In genomic region chr16:5615868-5616642, GRCh38 we compare ENCODE assay signal across 9 cellular contexts.
DNase-seq lines count a peak whose midpoint lies in the region; ATAC-seq, FAIRE-seq and TF ChIP-seq lines count a peak whose summit lies in the region.
"Had no signal": no experiment of that assay in that cellular context is flagged by ENCODE, and none has a peak within 500 bp of the region (broad histone marks: within the 10 kb centered on the region; RNA-seq: fewer than 3 reads in every experiment).

No MANE protein-coding gene starts in this region.

- H3K27ac ChIP-seq in BLaER1 = no peak overlapping the region
- H3K27ac ChIP-seq in prostate gland = no peak overlapping the region

- peak overlapping the region; percentile 77 for H3K4me2 ChIP-seq in BLaER1

- intact Hi-C loops in head of caudate nucleus (cut with DNase I) = no loop called here
- intact Hi-C loops in prostate gland (cut with DNase I) = no loop called here

- peak overlapping the region; percentile 54 for H3K4me3 ChIP-seq in BLaER1
- no peak overlapping the region for H3K4me3 ChIP-seq in NB4 (ENCODE audit: low read depth, low read length)
- H3K4me3 ChIP-seq in prostate gland = no peak overlapping the region

- WGBS in prostate gland = 16% methylated on average over 24 of the region's 25 CpGs

- peak; percentile 21 for FAIRE-seq in GM18507 (lab: Jason Lieb, UNC)

- H3K4me1 ChIP-seq in BLaER1 (peaks cover 19% of the 10 kb centered on the region), prostate gland (replicated peaks) (no peaks in the 10 kb centered on the region)

- H4K20me1 ChIP-seq in BLaER1 = no peaks in the 10 kb centered on the region

- TF ChIP-seq POLR2A in NB4 (IDR thresholded peaks at IDR 0.05; ENCODE audit: extremely low read depth, insufficient read length) (no peak), prostate gland (IDR thresholded peaks at IDR 0.05) (no peak)

- no peaks in the 10 kb centered on the region for H3K36me3 ChIP-seq in BLaER1
- H3K36me3 ChIP-seq in prostate gland = no peaks in the 10 kb centered on the region

- DNase-seq in GM18507 (ENCODE audit: extremely low spot score, insufficient read length, low read depth) (no peak), NB4 (ENCODE audit: low read depth) (peak; percentile 59), head of caudate nucleus (peak; percentile 53 to 89 (median 74)), prostate gland (ENCODE audit: low spot score) (no peak), cerebellar nuclear complex (lab: John Stamatoyannopoulos, UW) (no peak)
- peak; percentile 35 to 52 for DNase-seq in activated CD4-positive, alpha-beta T cell treated with anti-CD3 and anti-CD28 coated beads, Interleukin-2, amount 50 U/mL, for 48 hours
- DNase-seq: IMR-90 had no signal

- H3K27me3 ChIP-seq in BLaER1 (no peaks in the 10 kb centered on the region), prostate gland (replicated peaks; ENCODE audit: insufficient read depth) (no peaks in the 10 kb centered on the region)

- no peaks in the 10 kb centered on the region for H3K9me3 ChIP-seq in BLaER1
- no peaks in the 10 kb centered on the region for H3K9me3 ChIP-seq in prostate gland

- no peak overlapping the region for H3K9ac ChIP-seq in BLaER1

- peak; percentile 77 for TF ChIP-seq CTCF in NB4 (IDR thresholded peaks at IDR 0.05; ENCODE audit: low read depth, low read length)
- peak; percentile 28 to 43 (median 37) for TF ChIP-seq CTCF in prostate gland (IDR thresholded peaks at IDR 0.05)

- no peak for ATAC-seq in HG03196 (IDR thresholded peaks at IDR 0.05; ENCODE audit: unreplicated experiment)

Comparison
In these comparisons a context has a peak if more than half of its experiments do, and no peak if none do; other contexts are left out.
1. DNase-seq: peak in NB4 (single experiment), activated CD4-positive, alpha-beta T cell treated with anti-CD3 and anti-CD28 coated beads, Interleukin-2, amount 50 U/mL, for 48 hours (2 of 2) and head of caudate nucleus (42 of 42); none in GM18507 (single experiment), prostate gland (single experiment) and cerebellar nuclear complex (0 of 2).